1 cellular context compared by ENCODE assay signal in the genomic region with DNA sequence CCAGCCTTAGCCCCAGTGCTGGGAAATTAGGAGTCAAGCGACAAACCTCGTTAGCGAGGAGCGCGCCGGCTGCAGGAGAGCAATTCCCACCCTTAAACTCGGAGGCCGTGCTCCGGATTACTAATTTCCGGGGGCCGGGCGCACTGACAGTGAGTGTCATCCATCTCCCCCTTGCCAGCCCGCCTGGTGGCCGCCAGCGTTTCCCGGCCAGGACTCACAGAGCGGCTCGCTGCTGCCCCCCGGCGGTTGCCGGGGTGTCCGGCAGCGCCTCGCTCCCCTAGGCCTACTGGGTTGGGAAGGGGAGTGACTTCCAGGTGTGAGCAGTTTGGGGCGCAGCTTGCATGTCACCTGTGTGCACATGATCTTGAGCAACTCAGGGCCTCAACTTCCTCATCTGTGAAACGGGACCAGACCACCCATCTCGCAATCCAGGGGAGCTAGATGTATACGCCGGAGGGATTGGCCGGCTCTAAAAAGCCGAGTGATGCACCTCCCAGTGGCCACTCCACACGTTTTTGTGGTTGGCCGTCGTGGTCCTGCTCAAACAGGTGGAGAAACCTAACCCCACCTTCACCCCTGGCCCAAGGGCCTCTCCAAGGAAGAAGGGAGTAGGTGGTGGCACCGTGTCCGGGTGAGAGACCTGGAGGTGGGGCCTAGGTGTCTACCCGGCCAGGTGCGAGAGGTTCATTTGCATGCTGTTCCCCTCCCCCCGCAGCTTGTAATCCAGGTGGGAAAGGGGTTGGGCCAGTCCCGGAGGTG.
TF ChIP-seq lines count a peak whose summit lies in the region.

No MANE protein-coding gene starts in this region.

TF ChIP-seq in K562, 482 proteins besides CTCF, POLR2A, EP300 and RAD21 (continued from another document and continues in another):
- TF ChIP-seq, protein P1, sequence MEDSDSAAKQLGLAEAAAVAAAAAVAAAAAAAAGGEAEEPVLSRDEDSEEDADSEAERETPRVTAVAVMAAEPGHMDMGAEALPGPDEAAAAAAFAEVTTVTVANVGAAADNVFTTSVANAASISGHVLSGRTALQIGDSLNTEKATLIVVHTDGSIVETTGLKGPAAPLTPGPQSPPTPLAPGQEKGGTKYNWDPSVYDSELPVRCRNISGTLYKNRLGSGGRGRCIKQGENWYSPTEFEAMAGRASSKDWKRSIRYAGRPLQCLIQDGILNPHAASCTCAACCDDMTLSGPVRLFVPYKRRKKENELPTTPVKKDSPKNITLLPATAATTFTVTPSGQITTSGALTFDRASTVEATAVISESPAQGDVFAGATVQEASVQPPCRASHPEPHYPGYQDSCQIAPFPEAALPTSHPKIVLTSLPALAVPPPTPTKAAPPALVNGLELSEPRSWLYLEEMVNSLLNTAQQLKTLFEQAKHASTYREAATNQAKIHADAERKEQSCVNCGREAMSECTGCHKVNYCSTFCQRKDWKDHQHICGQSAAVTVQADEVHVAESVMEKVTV (CRISPR knock-in tag; IDR thresholded peaks at IDR 0.05) = peak; percentile 96
- no peak for TF ChIP-seq ZNF217 (CRISPR knock-in tag; IDR thresholded peaks at IDR 0.05)
- no peak for TF ChIP-seq SRSF9 (IDR thresholded peaks at IDR 0.05; ENCODE audit: borderline replicate concordance, low read depth, low read length)
- TF ChIP-seq ZNF696 (CRISPR knock-in tag; conservative IDR thresholded peaks at IDR 0.05) = no peak
- TF ChIP-seq, protein P2, sequence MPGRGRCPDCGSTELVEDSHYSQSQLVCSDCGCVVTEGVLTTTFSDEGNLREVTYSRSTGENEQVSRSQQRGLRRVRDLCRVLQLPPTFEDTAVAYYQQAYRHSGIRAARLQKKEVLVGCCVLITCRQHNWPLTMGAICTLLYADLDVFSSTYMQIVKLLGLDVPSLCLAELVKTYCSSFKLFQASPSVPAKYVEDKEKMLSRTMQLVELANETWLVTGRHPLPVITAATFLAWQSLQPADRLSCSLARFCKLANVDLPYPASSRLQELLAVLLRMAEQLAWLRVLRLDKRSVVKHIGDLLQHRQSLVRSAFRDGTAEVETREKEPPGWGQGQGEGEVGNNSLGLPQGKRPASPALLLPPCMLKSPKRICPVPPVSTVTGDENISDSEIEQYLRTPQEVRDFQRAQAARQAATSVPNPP (IDR thresholded peaks at IDR 0.05; ENCODE audit: borderline replicate concordance, insufficient read depth, insufficient read length) = no peak
- peak; percentile 42; the same call in 1 of the 2 replicates for TF ChIP-seq ZNF384 (IDR thresholded peaks at IDR 0.05; ENCODE audit: low read depth, low read length)
- peak; percentile 71 for TF ChIP-seq L3MBTL2 (IDR thresholded peaks at IDR 0.05)
- peak; percentile 57; the same call in 1 of the 2 replicates for TF ChIP-seq ZNF830 (CRISPR knock-in tag; IDR thresholded peaks at IDR 0.05)
- TF ChIP-seq ETV5 (CRISPR knock-in tag; IDR thresholded peaks at IDR 0.05; ENCODE audit: low read depth) = peak; percentile 96
- TF ChIP-seq U2AF1 (optimal IDR thresholded peaks at IDR 0.05; ENCODE audit: low read depth, low read length) = no peak
- TF ChIP-seq ZNF253 (CRISPR knock-in tag; conservative IDR thresholded peaks at IDR 0.05) = no peak
- no peak for TF ChIP-seq ZNF699 (CRISPR knock-in tag; IDR thresholded peaks at IDR 0.05; ENCODE audit: insufficient replicate concordance)
- TF ChIP-seq, protein P3, sequence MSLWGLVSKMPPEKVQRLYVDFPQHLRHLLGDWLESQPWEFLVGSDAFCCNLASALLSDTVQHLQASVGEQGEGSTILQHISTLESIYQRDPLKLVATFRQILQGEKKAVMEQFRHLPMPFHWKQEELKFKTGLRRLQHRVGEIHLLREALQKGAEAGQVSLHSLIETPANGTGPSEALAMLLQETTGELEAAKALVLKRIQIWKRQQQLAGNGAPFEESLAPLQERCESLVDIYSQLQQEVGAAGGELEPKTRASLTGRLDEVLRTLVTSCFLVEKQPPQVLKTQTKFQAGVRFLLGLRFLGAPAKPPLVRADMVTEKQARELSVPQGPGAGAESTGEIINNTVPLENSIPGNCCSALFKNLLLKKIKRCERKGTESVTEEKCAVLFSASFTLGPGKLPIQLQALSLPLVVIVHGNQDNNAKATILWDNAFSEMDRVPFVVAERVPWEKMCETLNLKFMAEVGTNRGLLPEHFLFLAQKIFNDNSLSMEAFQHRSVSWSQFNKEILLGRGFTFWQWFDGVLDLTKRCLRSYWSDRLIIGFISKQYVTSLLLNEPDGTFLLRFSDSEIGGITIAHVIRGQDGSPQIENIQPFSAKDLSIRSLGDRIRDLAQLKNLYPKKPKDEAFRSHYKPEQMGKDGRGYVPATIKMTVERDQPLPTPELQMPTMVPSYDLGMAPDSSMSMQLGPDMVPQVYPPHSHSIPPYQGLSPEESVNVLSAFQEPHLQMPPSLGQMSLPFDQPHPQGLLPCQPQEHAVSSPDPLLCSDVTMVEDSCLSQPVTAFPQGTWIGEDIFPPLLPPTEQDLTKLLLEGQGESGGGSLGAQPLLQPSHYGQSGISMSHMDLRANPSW (CRISPR knock-in tag; IDR thresholded peaks at IDR 0.05) = no peak
- no peak for TF ChIP-seq NR2C2 (CRISPR knock-in tag; IDR thresholded peaks at IDR 0.05)
- no peak; the same call in 1 of the 2 replicates for TF ChIP-seq NR2C2 (tag; IDR thresholded peaks at IDR 0.05)
- TF ChIP-seq SAP30 (IDR thresholded peaks at IDR 0.05; ENCODE audit: borderline replicate concordance, insufficient read depth, low read depth, low read length, poor library complexity, severe bottlenecking) = peak; percentile 33
- no peak for TF ChIP-seq PTTG1 (tag; IDR thresholded peaks at IDR 0.05; ENCODE audit: low read depth)
- peak; percentile 70; the same call in 1 of the 2 replicates for TF ChIP-seq ZNF165 (CRISPR knock-in tag; IDR thresholded peaks at IDR 0.05; ENCODE audit: borderline replicate concordance)
- peak; percentile 76 for TF ChIP-seq CREM (IDR thresholded peaks at IDR 0.05; ENCODE audit: low read depth)
- no peak for TF ChIP-seq MCM7 (IDR thresholded peaks at IDR 0.05)
- TF ChIP-seq HMG20A (CRISPR knock-in tag; conservative IDR thresholded peaks at IDR 0.05) = no peak
- TF ChIP-seq NCOR1 (IDR thresholded peaks at IDR 0.05) = 0 out of 2 replicates have a peak, but pooled peaks have one; percentile 10
- TF ChIP-seq, protein P4, sequence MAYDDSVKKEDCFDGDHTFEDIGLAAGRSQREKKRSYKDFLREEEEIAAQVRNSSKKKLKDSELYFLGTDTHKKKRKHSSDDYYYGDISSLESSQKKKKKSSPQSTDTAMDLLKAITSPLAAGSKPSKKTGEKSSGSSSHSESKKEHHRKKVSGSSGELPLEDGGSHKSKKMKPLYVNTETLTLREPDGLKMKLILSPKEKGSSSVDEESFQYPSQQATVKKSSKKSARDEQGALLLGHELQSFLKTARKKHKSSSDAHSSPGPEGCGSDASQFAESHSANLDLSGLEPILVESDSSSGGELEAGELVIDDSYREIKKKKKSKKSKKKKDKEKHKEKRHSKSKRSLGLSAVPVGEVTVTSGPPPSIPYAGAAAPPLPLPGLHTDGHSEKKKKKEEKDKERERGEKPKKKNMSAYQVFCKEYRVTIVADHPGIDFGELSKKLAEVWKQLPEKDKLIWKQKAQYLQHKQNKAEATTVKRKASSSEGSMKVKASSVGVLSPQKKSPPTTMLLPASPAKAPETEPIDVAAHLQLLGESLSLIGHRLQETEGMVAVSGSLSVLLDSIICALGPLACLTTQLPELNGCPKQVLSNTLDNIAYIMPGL (CRISPR knock-in tag; IDR thresholded peaks at IDR 0.05) = peak; percentile 85; the same call in 1 of the 2 replicates
- no peak; the same call in 1 of the 2 replicates for TF ChIP-seq MTA3 (IDR thresholded peaks at IDR 0.05; ENCODE audit: borderline replicate concordance)
- TF ChIP-seq CBFA2T2 (conservative IDR thresholded peaks at IDR 0.05) = no peak
- TF ChIP-seq HDAC1 (IDR thresholded peaks at IDR 0.05) = 0 out of 4 replicates have a peak, but pooled peaks of 1 of the 2 experiments have one; percentile 29
- TF ChIP-seq SMC3 (conservative IDR thresholded peaks at IDR 0.05; ENCODE audit: insufficient read depth, low read depth, low read length) = peak; percentile 92
- 0 out of 4 replicates have a peak, but pooled peaks of 1 of the 2 experiments have one; percentile 52 for TF ChIP-seq SRF (CRISPR knock-in tag; IDR thresholded peaks at IDR 0.05)
- no peak for TF ChIP-seq TFAM (CRISPR knock-in tag; conservative IDR thresholded peaks at IDR 0.05)
- peak; percentile 76 for TF ChIP-seq ZFX (CRISPR knock-in tag; IDR thresholded peaks at IDR 0.05)
- 0 out of 2 replicates have a peak, but pooled peaks have one; percentile 26 for TF ChIP-seq ZSCAN29 (IDR thresholded peaks at IDR 0.05)
- no peak for TF ChIP-seq NR1H2 (CRISPR knock-in tag; IDR thresholded peaks at IDR 0.05)
- TF ChIP-seq ZNF695 (CRISPR knock-in tag; IDR thresholded peaks at IDR 0.05) = no peak
- no peak for TF ChIP-seq C11orf30 (IDR thresholded peaks at IDR 0.05; ENCODE audit: low read depth)
- peak; percentile 87; the same call in 1 of the 2 replicates for TF ChIP-seq STAG1 (CRISPR knock-in tag; IDR thresholded peaks at IDR 0.05; ENCODE audit: borderline replicate concordance)
- TF ChIP-seq, protein P5, sequence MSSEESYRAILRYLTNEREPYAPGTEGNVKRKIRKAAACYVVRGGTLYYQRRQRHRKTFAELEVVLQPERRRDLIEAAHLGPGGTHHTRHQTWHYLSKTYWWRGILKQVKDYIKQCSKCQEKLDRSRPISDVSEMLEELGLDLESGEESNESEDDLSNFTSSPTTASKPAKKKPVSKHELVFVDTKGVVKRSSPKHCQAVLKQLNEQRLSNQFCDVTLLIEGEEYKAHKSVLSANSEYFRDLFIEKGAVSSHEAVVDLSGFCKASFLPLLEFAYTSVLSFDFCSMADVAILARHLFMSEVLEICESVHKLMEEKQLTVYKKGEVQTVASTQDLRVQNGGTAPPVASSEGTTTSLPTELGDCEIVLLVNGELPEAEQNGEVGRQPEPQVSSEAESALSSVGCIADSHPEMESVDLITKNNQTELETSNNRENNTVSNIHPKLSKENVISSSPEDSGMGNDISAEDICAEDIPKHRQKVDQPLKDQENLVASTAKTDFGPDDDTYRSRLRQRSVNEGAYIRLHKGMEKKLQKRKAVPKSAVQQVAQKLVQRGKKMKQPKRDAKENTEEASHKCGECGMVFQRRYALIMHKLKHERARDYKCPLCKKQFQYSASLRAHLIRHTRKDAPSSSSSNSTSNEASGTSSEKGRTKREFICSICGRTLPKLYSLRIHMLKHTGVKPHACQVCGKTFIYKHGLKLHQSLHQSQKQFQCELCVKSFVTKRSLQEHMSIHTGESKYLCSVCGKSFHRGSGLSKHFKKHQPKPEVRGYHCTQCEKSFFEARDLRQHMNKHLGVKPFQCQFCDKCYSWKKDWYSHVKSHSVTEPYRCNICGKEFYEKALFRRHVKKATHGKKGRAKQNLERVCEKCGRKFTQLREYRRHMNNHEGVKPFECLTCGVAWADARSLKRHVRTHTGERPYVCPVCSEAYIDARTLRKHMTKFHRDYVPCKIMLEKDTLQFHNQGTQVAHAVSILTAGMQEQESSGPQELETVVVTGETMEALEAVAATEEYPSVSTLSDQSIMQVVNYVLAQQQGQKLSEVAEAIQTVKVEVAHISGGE (CRISPR knock-in tag; IDR thresholded peaks at IDR 0.05) = peak in 1 of 3 experiments; percentile 36; a peak in 1 of 6 replicates
- TF ChIP-seq JUND (IDR thresholded peaks at IDR 0.05; ENCODE audit: borderline replicate concordance, low read depth, low read length) = peak; percentile 82
- TF ChIP-seq JUND (tag; IDR thresholded peaks at IDR 0.05; ENCODE audit: borderline replicate concordance, low read depth, low read length) = peak; percentile 78; the same call in 1 of the 3 replicates
- TF ChIP-seq FOXA1 (IDR thresholded peaks at IDR 0.05; ENCODE audit: borderline replicate concordance) = no peak
- TF ChIP-seq GABPB2 (CRISPR knock-in tag; conservative IDR thresholded peaks at IDR 0.05) = no peak
- TF ChIP-seq, protein P6, sequence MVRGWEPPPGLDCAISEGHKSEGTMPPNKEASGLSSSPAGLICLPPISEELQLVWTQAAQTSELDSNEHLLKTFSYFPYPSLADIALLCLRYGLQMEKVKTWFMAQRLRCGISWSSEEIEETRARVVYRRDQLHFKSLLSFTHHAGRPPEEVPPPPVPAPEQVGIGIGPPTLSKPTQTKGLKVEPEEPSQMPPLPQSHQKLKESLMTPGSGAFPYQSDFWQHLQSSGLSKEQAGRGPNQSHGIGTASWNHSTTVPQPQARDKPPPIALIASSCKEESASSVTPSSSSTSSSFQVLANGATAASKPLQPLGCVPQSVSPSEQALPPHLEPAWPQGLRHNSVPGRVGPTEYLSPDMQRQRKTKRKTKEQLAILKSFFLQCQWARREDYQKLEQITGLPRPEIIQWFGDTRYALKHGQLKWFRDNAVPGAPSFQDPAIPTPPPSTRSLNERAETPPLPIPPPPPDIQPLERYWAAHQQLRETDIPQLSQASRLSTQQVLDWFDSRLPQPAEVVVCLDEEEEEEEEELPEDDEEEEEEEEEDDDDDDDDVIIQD (CRISPR knock-in tag; IDR thresholded peaks at IDR 0.05) = no peak
- TF ChIP-seq HDAC6 (IDR thresholded peaks at IDR 0.05; ENCODE audit: low read depth, low read length) = no peak
- no peak for TF ChIP-seq ZNF589 (CRISPR knock-in tag; IDR thresholded peaks at IDR 0.05; ENCODE audit: low read depth)
- TF ChIP-seq KLF1 (tag; IDR thresholded peaks at IDR 0.05) = 0 out of 2 replicates have a peak, but pooled peaks have one; percentile 46
- no peak for TF ChIP-seq TAF9B (IDR thresholded peaks at IDR 0.05; ENCODE audit: partially characterized antibody)
- no peak for TF ChIP-seq FOXJ3 (CRISPR knock-in tag; IDR thresholded peaks at IDR 0.05)
- TF ChIP-seq, protein P7, sequence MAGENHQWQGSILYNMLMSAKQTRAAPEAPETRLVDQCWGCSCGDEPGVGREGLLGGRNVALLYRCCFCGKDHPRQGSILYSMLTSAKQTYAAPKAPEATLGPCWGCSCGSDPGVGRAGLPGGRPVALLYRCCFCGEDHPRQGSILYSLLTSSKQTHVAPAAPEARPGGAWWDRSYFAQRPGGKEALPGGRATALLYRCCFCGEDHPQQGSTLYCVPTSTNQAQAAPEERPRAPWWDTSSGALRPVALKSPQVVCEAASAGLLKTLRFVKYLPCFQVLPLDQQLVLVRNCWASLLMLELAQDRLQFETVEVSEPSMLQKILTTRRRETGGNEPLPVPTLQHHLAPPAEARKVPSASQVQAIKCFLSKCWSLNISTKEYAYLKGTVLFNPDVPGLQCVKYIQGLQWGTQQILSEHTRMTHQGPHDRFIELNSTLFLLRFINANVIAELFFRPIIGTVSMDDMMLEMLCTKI (IDR thresholded peaks at IDR 0.05; ENCODE audit: partially characterized antibody) = no peak
- no peak for TF ChIP-seq KAT2B (IDR thresholded peaks at IDR 0.05; ENCODE audit: low read depth, low read length)
- peak; percentile 37; the same call in 1 of the 2 replicates for TF ChIP-seq ESRRA (IDR thresholded peaks at IDR 0.05; ENCODE audit: borderline replicate concordance, low read depth)
- no peak for TF ChIP-seq MCM2 (IDR thresholded peaks at IDR 0.05; ENCODE audit: low read depth)
- peak in 1 of 2 experiments; percentile 88; a peak in 2 of 4 replicates for TF ChIP-seq TEAD1 (CRISPR knock-in tag; IDR thresholded peaks at IDR 0.05)
